In genomic region chrX:55489315-55490009, GRCh38 we compare ENCODE assay signal across 8 cellular contexts. TPM values are rescaled to one million over a fixed set of nuclear protein-coding genes. Genes with fewer than 3 reads are reported as not detected.
DNase-seq lines count a peak whose midpoint lies in the region; ATAC-seq and TF ChIP-seq lines count a peak whose summit lies in the region.

USP51 (minus strand) TSS chrX:55489848; CDS start chrX:55488939, 909 bp downstream.

- no peaks in the 10 kb centered on the region for H3K4me1 ChIP-seq in fibroblast of lung (ENCODE audit: control insufficient read depth, extremely low read depth, insufficient read depth, low read length)

- peak within 1 kb of the TSS; percentile 69 for H3K4me2 ChIP-seq in fibroblast of lung (ENCODE audit: extremely low read depth, insufficient read depth, low read length)

- peak within 1 kb of the TSS; percentile 83 to 99 (median 98) for H3K27ac Mint-ChIP-seq in naive B cell

- no peaks in the 10 kb centered on the region for H3K36me3 Mint-ChIP-seq in naive B cell

- no peaks in the 10 kb centered on the region for H3K9me3 Mint-ChIP-seq in naive B cell

- peak within 1 kb of the TSS; percentile 86 to 100 (median 96) for H3K4me3 Mint-ChIP-seq in naive B cell

- H3K27ac ChIP-seq in fibroblast of lung (ENCODE audit: insufficient read depth, low read length): peak within 1 kb of the TSS; percentile 84

- H3K9ac ChIP-seq in fibroblast of lung (ENCODE audit: insufficient read depth, low read length): peak within 1 kb of the TSS; percentile 70

- H3K79me2 ChIP-seq in fibroblast of lung (ENCODE audit: control insufficient read depth, insufficient read depth, low read length): no peaks in the 10 kb centered on the region

- peaks cover 4 to 10% (median 5%) of the 10 kb centered on the region in 3 donors for H3K4me1 Mint-ChIP-seq in naive B cell

- DNase-seq in GM12865 (ENCODE audit: low read depth) (peak; percentile 20), LoVo (ENCODE audit: low spot score) (peak; percentile 1), fibroblast of lung (ENCODE audit: low read depth in 2 of 2) (peak; percentile 20 to 59), naive B cell (peak; percentile 38), ureter (ENCODE audit: low spot score) (peak; percentile 61)
- DNase-seq in activated CD8-positive, alpha-beta memory T cell treated with anti-CD3 and anti-CD28 coated beads, Interleukin-2, amount 50 U/mL, for 48 hours: peak; percentile 53

- no peaks in the 10 kb centered on the region for H3K9me3 ChIP-seq in fibroblast of lung (ENCODE audit: control insufficient read depth, insufficient read depth, low read depth, low read length)

- no peaks in the 10 kb centered on the region for H4K20me1 ChIP-seq in fibroblast of lung (ENCODE audit: control insufficient read depth, extremely low read depth, insufficient read depth, low read length)

- peak within 1 kb of the TSS; percentile 91 for H2AFZ ChIP-seq in fibroblast of lung (ENCODE audit: low read length)

- no peaks in the 10 kb centered on the region for H3K36me3 ChIP-seq in fibroblast of lung (ENCODE audit: control insufficient read depth, insufficient read depth, low read length)

- no peaks in the 10 kb centered on the region for H3K27me3 ChIP-seq in fibroblast of lung (ENCODE audit: control insufficient read depth, insufficient read depth, low read length)

- peak within 1 kb of the TSS; percentile 67 for H3K4me3 ChIP-seq in GM12865 (ENCODE audit: low read depth, low read length)
- H3K4me3 ChIP-seq in fibroblast of lung (replicated peaks in 1 of 4; ENCODE audit: control extremely low read depth in 1 of 4, insufficient read depth in 1 of 4, low read depth in 3 of 4, low read length in 4 of 4): peak within 1 kb of the TSS; percentile 61 to 87 (median 68)

- H3K27me3 Mint-ChIP-seq in naive B cell: no peaks in the 10 kb centered on the region

- TF ChIP-seq CTCF in GM12865 (IDR thresholded peaks at IDR 0.05; ENCODE audit: insufficient read depth, low read depth, low read length, missing control alignments) (no peak), fibroblast of lung (conservative IDR thresholded peaks at IDR 0.05 in 1 of 2, IDR thresholded peaks at IDR 0.05 in 1 of 2; ENCODE audit: low read depth in 1 of 2, low read length in 2 of 2) (peak in 1 of 2 donors; percentile 4)

- peak; percentile 45 for ATAC-seq in GM21717 (IDR thresholded peaks at IDR 0.05; ENCODE audit: unreplicated experiment)
- ATAC-seq in naive B cell (ENCODE audit: low read depth in 2 of 2): peak; percentile 60 to 62
- no peak for ATAC-seq in HG03469 (IDR thresholded peaks at IDR 0.05; ENCODE audit: unreplicated experiment)

RNA-seq across cellular contexts. Expression of gene USP51, which starts in this region (rescaled TPM):
- 1.3 TPM in 2 replicates for total RNA-seq in fibroblast of lung
- polyA plus RNA-seq in fibroblast of lung: 0.95 and 1.3 TPM in 2 replicates
- polyA plus RNA-seq in fibroblast of lung (2012): 0.80 and 1.1 TPM in 2 replicates
- 0.31 and 1.0 TPM in 2 replicates for polyA minus RNA-seq in fibroblast of lung (ENCODE audit: low replicate concordance)
- polyA plus RNA-seq in naive B cell (ENCODE audit: low read depth in 6 of 6): 1 to 10 TPM in 1 of 6 donors, under 1 TPM in 4, not detected in 1; 0.41 to 1.3 (median 0.68) TPM
- 3.5 TPM for total RNA-seq in ureter

Comparison
In these comparisons a context has a peak if more than half of its experiments do, and no peak if none do; other contexts are left out.
1. DNase-seq: peak in every context shown above with its lines; median percentile 61 in ureter; 53 in activated CD8-positive, alpha-beta memory T cell treated with anti-CD3 and anti-CD28 coated beads, Interleukin-2, amount 50 U/mL, for 48 hours; 40 in fibroblast of lung; 38 in naive B cell; 20 in GM12865; 1 in LoVo.